Comparison of ENCODE assay signal across 10 cellular contexts in genomic region chr1:153849487-153850185, GRCh38.
DNase-seq lines count a peak whose midpoint lies in the region; ATAC-seq and TF ChIP-seq lines count a peak whose summit lies in the region.
"Had no signal": no experiment of that assay in that cellular context is flagged by ENCODE, and none has a peak within 500 bp of the region (broad histone marks: within the 10 kb centered on the region; RNA-seq: fewer than 3 reads in every experiment).

No MANE protein-coding gene starts in this region.

- CTCF ChIA-PET in HEK293T (lab: Yijun Ruan, JAX) = no interaction called here
- CTCF ChIA-PET in mammary epithelial cell (lab: Charles Lee; ENCODE audit: low non-redundant PET) = no interaction called here

- TF ChIP-seq CTCF in SU-DHL-6 (IDR thresholded peaks at IDR 0.05; ENCODE audit: insufficient read depth, low read length, poor library complexity, severe bottlenecking) (no peak), mammary epithelial cell (conservative IDR thresholded peaks at IDR 0.05 in 1 of 2, IDR thresholded peaks at IDR 0.05 in 1 of 2; ENCODE audit: extremely low read depth in 1 of 2, insufficient read depth in 1 of 2, low read depth in 1 of 2, low read length in 2 of 2) (no peak)

- peak; percentile 13 for DNase-seq in stimulated activated CD4-positive, alpha-beta T cell treated with anti-CD3 and anti-CD28 coated beads, Interleukin-4, amount 100 ng/mL, for 1 hour
- DNase-seq in HEK293T (ENCODE audit: extremely low spot score) (no peak), left ventricle myocardium superior (no peak), mammary epithelial cell (no peak), NCI-H226 (no peak)
- DNase-seq: body of pancreas had no signal

- H3K27me3 ChIP-seq in SU-DHL-6 (ENCODE audit: low read length) (no peaks in the 10 kb centered on the region), mammary epithelial cell (ENCODE audit: insufficient read depth, low read length) (no peaks in the 10 kb centered on the region)
- H3K27me3 ChIP-seq: body of pancreas, tibial nerve had no signal

- H4K20me1 ChIP-seq in SU-DHL-6 (ENCODE audit: low read depth, low read length) (0 out of 2 replicates have a peak, but pooled peaks cover 1% of the 10 kb centered on the region), mammary epithelial cell (ENCODE audit: insufficient read depth, low read length) (no peaks in the 10 kb centered on the region)

- H3K9me3 ChIP-seq in SU-DHL-6 (ENCODE audit: insufficient read depth, low read length) = no peaks in the 10 kb centered on the region
- no peaks in the 10 kb centered on the region for H3K9me3 ChIP-seq in mammary epithelial cell (replicated peaks; ENCODE audit: insufficient read depth, low read length)
- H3K9me3 ChIP-seq: body of pancreas, tibial nerve had no signal

- ATAC-seq in GM19324 (IDR thresholded peaks at IDR 0.05; ENCODE audit: low FRiP score, unreplicated experiment) (peak; percentile 62), HG03045 (IDR thresholded peaks at IDR 0.05; ENCODE audit: unreplicated experiment) (peak; percentile 58), left ventricle myocardium superior (no peak)
- ATAC-seq: body of pancreas had no signal

- peak overlapping the region; percentile 95 for H3K27ac ChIP-seq in SU-DHL-6 (ENCODE audit: low read depth, low read length)
- H3K27ac ChIP-seq in mammary epithelial cell (ENCODE audit: insufficient read depth, low read depth, low read length) = no peak overlapping the region
- H3K27ac ChIP-seq: body of pancreas, tibial nerve had no signal

- H3K79me2 ChIP-seq in SU-DHL-6 (ENCODE audit: insufficient read depth, low read length) (peaks cover 86% of the 10 kb centered on the region), mammary epithelial cell (ENCODE audit: insufficient read depth, low read length) (peaks cover 42% of the 10 kb centered on the region)

- H3K4me3 ChIP-seq in SU-DHL-6 (ENCODE audit: insufficient read depth, low read length, poor library complexity, severe bottlenecking) (peak overlapping the region; percentile 12), mammary epithelial cell (replicated peaks in 1 of 3; ENCODE audit: insufficient read depth in 1 of 3, low read depth in 2 of 3, low read length in 3 of 3) (no peak overlapping the region)
- H3K4me3 ChIP-seq: body of pancreas, tibial nerve had no signal

- no TSS peak for BruUV-seq in mammary epithelial cell (replicated peaks; lab: Mats Ljungman, UMichigan)

- H3K36me3 ChIP-seq in SU-DHL-6 (ENCODE audit: low read length) (peaks cover 6% of the 10 kb centered on the region; the same call in 1 of the 2 replicates), mammary epithelial cell (ENCODE audit: insufficient read depth, low read length) (peaks cover 5% of the 10 kb centered on the region)

- H3K9ac ChIP-seq in SU-DHL-6 (ENCODE audit: low read length) = peak overlapping the region; percentile 33; the same call in 1 of the 2 replicates
- H3K9ac ChIP-seq in mammary epithelial cell (ENCODE audit: insufficient read depth, low read length) = no peak overlapping the region

- H3K4me2 ChIP-seq in SU-DHL-6 (ENCODE audit: low read depth, low read length, poor library complexity, severe bottlenecking) (peak overlapping the region; percentile 64), mammary epithelial cell (ENCODE audit: insufficient read depth, low read depth, low read length) (no peak overlapping the region)

- no peaks in the 10 kb centered on the region for H3K4me1 ChIP-seq in mammary epithelial cell (ENCODE audit: insufficient read depth, low read length)
- H3K4me1 ChIP-seq: tibial nerve had no signal

- dilution Hi-C loops in mammary epithelial cell (cut with HindIII; ENCODE audit: low sequenced_read_pairs) = loop anchor here (5.0 kb wide), 2 partner anchors 37 to 73 kb away; partner anchors contain the start of gene GATAD2B

- POLR2A ChIA-PET in HEK293T (lab: Yijun Ruan, JAX) = interaction anchor here (0.7 kb wide), 1 partner anchor 97 kb away, joined by 3 read pairs; no protein-coding TSS in a partner anchor

- H3K9me2 ChIP-seq in SU-DHL-6 (replicated peaks; ENCODE audit: insufficient read depth, low read length) = no peaks in the 10 kb centered on the region

- in situ Hi-C loops in mammary epithelial cell (cut with MboI; ENCODE audit: low sequenced_read_pairs in 2 of 2) = no loop called here

- intact Hi-C loops in left ventricle myocardium superior (cut with micrococcal nuclease) = no loop called here
- intact Hi-C loops in mammary epithelial cell (cut with micrococcal nuclease) = no loop called here

- no peak overlapping the region for H2AFZ ChIP-seq in SU-DHL-6 (ENCODE audit: low read depth, low read length, severe bottlenecking)
- no peak overlapping the region for H2AFZ ChIP-seq in mammary epithelial cell (ENCODE audit: low read depth, low read length)

- WGBS in mammary epithelial cell (ENCODE audit: low coverage, missing lambda C conversion rate) = 78% methylated on average over 5 of the region's 5 CpGs

- H3F3A ChIP-seq in SU-DHL-6 (ENCODE audit: insufficient read depth) = peaks cover 44% of the 10 kb centered on the region

TF ChIP-seq in HEK293T, 16 proteins besides CTCF, POLR2A, EP300 and RAD21:
- TF ChIP-seq ELF4 (IDR thresholded peaks at IDR 0.05) = no peak
- TF ChIP-seq ZNF384 (IDR thresholded peaks at IDR 0.05) = no peak
- no peak for TF ChIP-seq FOXA1 (IDR thresholded peaks at IDR 0.05)
- TF ChIP-seq NFRKB (IDR thresholded peaks at IDR 0.05) = no peak
- TF ChIP-seq BHLHE40 (IDR thresholded peaks at IDR 0.05; ENCODE audit: borderline replicate concordance) = no peak
- no peak for TF ChIP-seq FOXK2 (IDR thresholded peaks at IDR 0.05)
- no peak for TF ChIP-seq L3MBTL2 (conservative IDR thresholded peaks at IDR 0.05)
- TF ChIP-seq LEF1 (IDR thresholded peaks at IDR 0.05; ENCODE audit: borderline replicate concordance) = no peak
- TF ChIP-seq CTBP1 (IDR thresholded peaks at IDR 0.05; ENCODE audit: borderline replicate concordance) = no peak
- no peak for TF ChIP-seq SP1 (IDR thresholded peaks at IDR 0.05)
- TF ChIP-seq FOXM1 (IDR thresholded peaks at IDR 0.05; ENCODE audit: borderline replicate concordance) = no peak
- no peak for TF ChIP-seq HDGF (IDR thresholded peaks at IDR 0.05; ENCODE audit: borderline replicate concordance)
- no peak for TF ChIP-seq SUZ12 (IDR thresholded peaks at IDR 0.05)
- TF ChIP-seq ARNT (IDR thresholded peaks at IDR 0.05) = no peak
